Comparison of ENCODE assay signal across 13 cellular contexts in genomic region chr9:17018540-17019196, GRCh38.
DNase-seq lines count a peak whose midpoint lies in the region; ATAC-seq and TF ChIP-seq lines count a peak whose summit lies in the region.
"Had no signal": no experiment of that assay in that cellular context is flagged by ENCODE, and none has a peak within 500 bp of the region (broad histone marks: within the 10 kb centered on the region; RNA-seq: fewer than 3 reads in every experiment).

No MANE protein-coding gene starts in this region.

- H3K4me3 ChIP-seq in GM23338 (no peak overlapping the region), skin epidermis (no peak overlapping the region)

- intact Hi-C loops in activated T-helper 2 cell treated with anti-CD3 and anti-CD28 coated beads, Interferon-gamma antibody, Interleukin-2, Interleukin-4, amounts not matched to agents 10 μg/mL and 5 μg/mL and 100 μg/mL, durations not matched to agents 14 hours and 24 hours and 36 hours (cut with micrococcal nuclease) = no loop called here
- intact Hi-C loops in activated CD4-positive, alpha-beta memory T cell treated with anti-CD3 and anti-CD28 coated beads for 36 hours (cut with micrococcal nuclease) = no loop called here

- no peaks in the 10 kb centered on the region for H3K27me3 ChIP-seq in GM23338 (ENCODE audit: insufficient read depth)

- no peak overlapping the region for H3K4me3 Mint-ChIP-seq in GM23338
- H3K4me3 Mint-ChIP-seq in brain = peak overlapping the region in 1 of 5 experiments; percentile 35
- H3K4me3 Mint-ChIP-seq in activated T-helper 2 cell treated with anti-CD3 and anti-CD28 coated beads, Interferon-gamma antibody, Interleukin-2, Interleukin-4, amounts not matched to agents 10 μg/mL and 5 μg/mL and 100 μg/mL, durations not matched to agents 14 hours and 24 hours and 36 hours (ENCODE audit: low read depth) = no peak overlapping the region
- no peak overlapping the region for H3K4me3 Mint-ChIP-seq in activated CD4-positive, alpha-beta memory T cell treated with anti-CD3 and anti-CD28 coated beads for 36 hours

- H3K4me1 Mint-ChIP-seq in GM23338 = peaks cover 8% of the 10 kb centered on the region
- H3K4me1 Mint-ChIP-seq in brain = peaks cover 20% of the 10 kb centered on the region
- H3K4me1 Mint-ChIP-seq in activated T-helper 2 cell treated with anti-CD3 and anti-CD28 coated beads, Interferon-gamma antibody, Interleukin-2, Interleukin-4, amounts not matched to agents 10 μg/mL and 5 μg/mL and 100 μg/mL, durations not matched to agents 14 hours and 24 hours and 36 hours (ENCODE audit: low read depth) = no peaks in the 10 kb centered on the region
- no peaks in the 10 kb centered on the region for H3K4me1 Mint-ChIP-seq in activated CD4-positive, alpha-beta memory T cell treated with anti-CD3 and anti-CD28 coated beads for 36 hours (ENCODE audit: low read depth)

- no peak for TF ChIP-seq CTCF in GM23338 (conservative IDR thresholded peaks at IDR 0.05; ENCODE audit: low read depth in 2 of 2)
- no peak for TF ChIP-seq CTCF in brain (conservative IDR thresholded peaks at IDR 0.05)

- CTCF ChIA-PET in activated CD4-positive, alpha-beta memory T cell treated with anti-CD3 and anti-CD28 coated beads for 36 hours (lab: Charles Lee) = no interaction called here

- H2AFZ ChIP-seq in GM23338 = peak overlapping the region; percentile 86; the same call in 1 of the 2 replicates

- H3K9me2 ChIP-seq in GM23338 (ENCODE audit: insufficient read depth) = peaks cover 5% of the 10 kb centered on the region; the same call in 1 of the 2 replicates

- H3K36me3 Mint-ChIP-seq in GM23338 (ENCODE audit: low read depth) (peaks cover 2% of the 10 kb centered on the region; the same call in 1 of the 3 replicates), brain (no peaks in the 10 kb centered on the region)
- no peaks in the 10 kb centered on the region for H3K36me3 Mint-ChIP-seq in activated T-helper 2 cell treated with anti-CD3 and anti-CD28 coated beads, Interferon-gamma antibody, Interleukin-2, Interleukin-4, amounts not matched to agents 10 μg/mL and 5 μg/mL and 100 μg/mL, durations not matched to agents 14 hours and 24 hours and 36 hours (ENCODE audit: low read depth)
- H3K36me3 Mint-ChIP-seq in activated CD4-positive, alpha-beta memory T cell treated with anti-CD3 and anti-CD28 coated beads for 36 hours = no peaks in the 10 kb centered on the region

- H3K36me3 ChIP-seq in GM23338 (ENCODE audit: insufficient read depth) = no peaks in the 10 kb centered on the region

- no peaks in the 10 kb centered on the region for H3K4me1 ChIP-seq in GM23338 (ENCODE audit: insufficient read depth)

- no peak overlapping the region for H3K27ac Mint-ChIP-seq in GM23338
- H3K27ac Mint-ChIP-seq in brain = peak overlapping the region in 3 of 5 experiments; percentile 2 to 86 (median 18)
- no peak overlapping the region for H3K27ac Mint-ChIP-seq in activated T-helper 2 cell treated with anti-CD3 and anti-CD28 coated beads, Interferon-gamma antibody, Interleukin-2, Interleukin-4, amounts not matched to agents 10 μg/mL and 5 μg/mL and 100 μg/mL, durations not matched to agents 14 hours and 24 hours and 36 hours
- no peak overlapping the region for H3K27ac Mint-ChIP-seq in activated CD4-positive, alpha-beta memory T cell treated with anti-CD3 and anti-CD28 coated beads for 36 hours

- ATAC-seq in GM23338 = no peak

- H3K27ac ChIP-seq in GM23338 (ENCODE audit: low read depth) (no peak overlapping the region), skin epidermis (peak overlapping the region in 19 of 21 experiments; percentile 9 to 84 (median 60))

- H4K20me1 ChIP-seq in GM23338 (replicated peaks; ENCODE audit: insufficient read depth) = no peaks in the 10 kb centered on the region

- POLR2A ChIA-PET in activated CD4-positive, alpha-beta memory T cell treated with anti-CD3 and anti-CD28 coated beads for 36 hours (lab: Charles Lee) = no interaction called here

- H3K4me2 ChIP-seq in GM23338 = no peak overlapping the region

- H3K79me2 ChIP-seq in GM23338 (replicated peaks; ENCODE audit: insufficient read depth) = no peaks in the 10 kb centered on the region

- H3K9me3 Mint-ChIP-seq in GM23338 (peaks cover under 1% of the 10 kb centered on the region; the same call in 2 of the 3 replicates), brain (peaks cover 0 to 3% (median 2%) of the 10 kb centered on the region in 5 experiments)
- peaks cover 18% of the 10 kb centered on the region for H3K9me3 Mint-ChIP-seq in activated T-helper 2 cell treated with anti-CD3 and anti-CD28 coated beads, Interferon-gamma antibody, Interleukin-2, Interleukin-4, amounts not matched to agents 10 μg/mL and 5 μg/mL and 100 μg/mL, durations not matched to agents 14 hours and 24 hours and 36 hours
- H3K9me3 Mint-ChIP-seq in activated CD4-positive, alpha-beta memory T cell treated with anti-CD3 and anti-CD28 coated beads for 36 hours = peaks cover 8% of the 10 kb centered on the region

- no peak for DNase-seq in GM23338 (ENCODE audit: low spot score)
- DNase-seq in iris pigment epithelial cell (ENCODE audit: low read depth) = peak; percentile 10
- DNase-seq in activated T-helper 2 cell treated with anti-CD3 and anti-CD28 coated beads, Interferon-gamma antibody, Interleukin-2, Interleukin-4, amounts not matched to agents 10 μg/mL and 5 μg/mL and 100 μg/mL, durations not matched to agents 14 hours and 24 hours and 36 hours (ENCODE audit: low spot score) = no peak
- no peak for DNase-seq in DMS 273 treated with DMSO at 0.1 percent for 48 hours (lab: John Stamatoyannopoulos, UW)
- DNase-seq in activated CD4-positive, alpha-beta memory T cell treated with anti-CD3 and anti-CD28 coated beads for 36 hours = no peak
- no peak for DNase-seq in NCI-H128 (lab: John Stamatoyannopoulos, UW; ENCODE audit: unreplicated experiment)
- DNase-seq: activated gamma-delta T cell; DND-41; foreskin melanocyte; NCI-H1694; stimulated activated CD4-positive, alpha-beta T cell treated with anti-CD3 and anti-CD28 coated beads, Interleukin-1b, Interleukin-23, amount 100 ng/mL, for 48 hours had no signal

- H3F3A ChIP-seq in GM23338 (replicated peaks; ENCODE audit: low read depth) = no peaks in the 10 kb centered on the region

- H3K27me3 Mint-ChIP-seq in GM23338 (ENCODE audit: insufficient read depth, low read depth, poor library complexity) (peaks cover 6% of the 10 kb centered on the region), brain (peaks cover under 1% of the 10 kb centered on the region)
- no peaks in the 10 kb centered on the region for H3K27me3 Mint-ChIP-seq in activated T-helper 2 cell treated with anti-CD3 and anti-CD28 coated beads, Interferon-gamma antibody, Interleukin-2, Interleukin-4, amounts not matched to agents 10 μg/mL and 5 μg/mL and 100 μg/mL, durations not matched to agents 14 hours and 24 hours and 36 hours (ENCODE audit: low read depth)
- H3K27me3 Mint-ChIP-seq in activated CD4-positive, alpha-beta memory T cell treated with anti-CD3 and anti-CD28 coated beads for 36 hours = no peaks in the 10 kb centered on the region

TF ChIP-seq in GM23338, 12 proteins besides CTCF, POLR2A, EP300 and RAD21 (continues in another document):
- TF ChIP-seq CREB1 (CRISPR knock-in tag; IDR thresholded peaks at IDR 0.05; ENCODE audit: low read depth) (no peak), POLR2AphosphoS5 (IDR thresholded peaks at IDR 0.05; ENCODE audit: low read depth) (no peak), ZNF114 (CRISPR knock-in tag; IDR thresholded peaks at IDR 0.05) (no peak), ETS1 (IDR thresholded peaks at IDR 0.05) (no peak), REST (IDR thresholded peaks at IDR 0.05; ENCODE audit: unreplicated experiment) (no peak), NANOG (IDR thresholded peaks at IDR 0.05; ENCODE audit: borderline replicate concordance) (no peak), ZNF331 (CRISPR knock-in tag; IDR thresholded peaks at IDR 0.05; ENCODE audit: low read depth) (no peak), EZH2 (IDR thresholded peaks at IDR 0.05; ENCODE audit: low read depth, unreplicated experiment) (no peak)

Comparison
In these comparisons a context has a peak if more than half of its experiments do, and no peak if none do; other contexts are left out.
1. H3K27ac Mint-ChIP-seq: peak in brain (3 of 5); none in GM23338 (single experiment), activated T-helper 2 cell treated with anti-CD3 and anti-CD28 coated beads, Interferon-gamma antibody, Interleukin-2, Interleukin-4, amounts not matched to agents 10 μg/mL and 5 μg/mL and 100 μg/mL, durations not matched to agents 14 hours and 24 hours and 36 hours (single experiment) and activated CD4-positive, alpha-beta memory T cell treated with anti-CD3 and anti-CD28 coated beads for 36 hours (single experiment).